Comparison of ENCODE assay signal across 11 cellular contexts in genomic region chr19:37986048-37986750, GRCh38.
DNase-seq lines count a peak whose midpoint lies in the region; ATAC-seq lines count a peak whose summit lies in the region.
"Had no signal": no experiment of that assay in that cellular context is flagged by ENCODE, and none has a peak within 500 bp of the region (broad histone marks: within the 10 kb centered on the region; RNA-seq: fewer than 3 reads in every experiment).

No MANE protein-coding gene starts in this region.

- CTCF ChIA-PET in activated CD4-positive, alpha-beta memory T cell treated with anti-CD3 and anti-CD28 coated beads, Interleukin-2, amount 10 ng/mL, durations not matched to agents 7 days and 5 days (lab: Charles Lee) = no interaction called here

- POLR2A ChIA-PET in activated CD4-positive, alpha-beta memory T cell treated with anti-CD3 and anti-CD28 coated beads, Interleukin-2, amount 10 ng/mL, durations not matched to agents 7 days and 5 days (lab: Charles Lee) = no interaction called here

- H3K9me3 Mint-ChIP-seq in naive B cell = no peaks in the 10 kb centered on the region
- no peaks in the 10 kb centered on the region for H3K9me3 Mint-ChIP-seq in activated CD4-positive, alpha-beta memory T cell treated with anti-CD3 and anti-CD28 coated beads, Interleukin-2, amount 10 ng/mL, durations not matched to agents 7 days and 5 days

- H3K4me1 Mint-ChIP-seq in T-helper 17 cell = peaks cover 17% of the 10 kb centered on the region
- H3K4me1 Mint-ChIP-seq in naive B cell = peaks cover 67 to 96% (median 94%) of the 10 kb centered on the region in 3 donors
- peaks cover 3% of the 10 kb centered on the region for H3K4me1 Mint-ChIP-seq in activated CD4-positive, alpha-beta memory T cell treated with anti-CD3 and anti-CD28 coated beads, Interleukin-2, amount 10 ng/mL, durations not matched to agents 7 days and 5 days

- no peak overlapping the region for H3K9ac ChIP-seq in HUES48 (ENCODE audit: low read depth, low read length)
- H3K9ac ChIP-seq: KMS-11 had no signal

- peak overlapping the region; percentile 44 for H3K27ac ChIP-seq in HUES48 (ENCODE audit: low read depth, low read length)
- H3K27ac ChIP-seq: KMS-11, upper lobe of left lung had no signal

- H3K27ac Mint-ChIP-seq in T-helper 17 cell = peak overlapping the region; percentile 70
- peak overlapping the region; percentile 90 to 98 (median 96) for H3K27ac Mint-ChIP-seq in naive B cell
- H3K27ac Mint-ChIP-seq in activated CD4-positive, alpha-beta memory T cell treated with anti-CD3 and anti-CD28 coated beads, Interleukin-2, amount 10 ng/mL, durations not matched to agents 7 days and 5 days = no peak overlapping the region

- no peaks in the 10 kb centered on the region for H3K36me3 Mint-ChIP-seq in T-helper 17 cell (ENCODE audit: low read depth)
- H3K36me3 Mint-ChIP-seq in naive B cell = no peaks in the 10 kb centered on the region
- no peaks in the 10 kb centered on the region for H3K36me3 Mint-ChIP-seq in activated CD4-positive, alpha-beta memory T cell treated with anti-CD3 and anti-CD28 coated beads, Interleukin-2, amount 10 ng/mL, durations not matched to agents 7 days and 5 days (ENCODE audit: low read depth)

- ATAC-seq in T-helper 17 cell (no peak), naive B cell (ENCODE audit: low read depth in 2 of 2) (peak; percentile 91 to 94)

- no peaks in the 10 kb centered on the region for H3K9me3 ChIP-seq in HUES48 (ENCODE audit: control insufficient read depth, insufficient read depth, low read length)
- no peaks in the 10 kb centered on the region for H3K9me3 ChIP-seq in T-helper 17 cell (ENCODE audit: control insufficient read depth, low read length, poor library complexity, severe bottlenecking)
- H3K9me3 ChIP-seq: upper lobe of left lung had no signal

- no peaks in the 10 kb centered on the region for H3K36me3 ChIP-seq in HUES48 (ENCODE audit: control insufficient read depth, insufficient read depth, low read length)
- H3K36me3 ChIP-seq: upper lobe of left lung had no signal

- no peak overlapping the region for H3K4me3 Mint-ChIP-seq in T-helper 17 cell
- peak overlapping the region; percentile 60 to 87 (median 82) for H3K4me3 Mint-ChIP-seq in naive B cell
- H3K4me3 Mint-ChIP-seq in activated CD4-positive, alpha-beta memory T cell treated with anti-CD3 and anti-CD28 coated beads, Interleukin-2, amount 10 ng/mL, durations not matched to agents 7 days and 5 days = no peak overlapping the region

- no peak overlapping the region for H3K4me3 ChIP-seq in HUES48 (ENCODE audit: low read depth, low read length)
- H3K4me3 ChIP-seq: upper lobe of left lung had no signal

- H3K27me3 ChIP-seq in HUES48 (ENCODE audit: control insufficient read depth, insufficient read depth, low read length) = no peaks in the 10 kb centered on the region
- H3K27me3 ChIP-seq: upper lobe of left lung had no signal

- peaks cover 43% of the 10 kb centered on the region for H3K4me1 ChIP-seq in HUES48 (ENCODE audit: control insufficient read depth, insufficient read depth, low read length)

- H3K27me3 Mint-ChIP-seq in T-helper 17 cell (no peaks in the 10 kb centered on the region), naive B cell (no peaks in the 10 kb centered on the region)
- no peaks in the 10 kb centered on the region for H3K27me3 Mint-ChIP-seq in activated CD4-positive, alpha-beta memory T cell treated with anti-CD3 and anti-CD28 coated beads, Interleukin-2, amount 10 ng/mL, durations not matched to agents 7 days and 5 days

- peak; percentile 58 to 79 for DNase-seq in NCI-H2081 (lab: John Stamatoyannopoulos, UW)
- no peak for DNase-seq in NCI-H2081 treated with DMSO at 0.1 percent for 48 hours (lab: John Stamatoyannopoulos, UW)
- DNase-seq in T-helper 17 cell = no peak
- DNase-seq in naive B cell = peak; percentile 57
- DNase-seq in activated CD4-positive, alpha-beta memory T cell treated with anti-CD3 and anti-CD28 coated beads, Interleukin-2, amount 10 ng/mL, durations not matched to agents 7 days and 5 days = no peak
- DNase-seq in GM03348 (ENCODE audit: low spot score) = no peak
- no peak for DNase-seq in NCI-H187 (lab: John Stamatoyannopoulos, UW)
- DNase-seq: activated CD4-positive, alpha-beta T cell treated with anti-CD3 and anti-CD28 coated beads, Interleukin-2, amount 50 U/mL, for 1 hour had no signal

Comparison
In these comparisons a context has a peak if more than half of its experiments do, and no peak if none do; other contexts are left out.
1. DNase-seq: peak in NCI-H2081 (2 of 2) and naive B cell (single experiment); none in NCI-H2081 treated with DMSO at 0.1 percent for 48 hours (single experiment), T-helper 17 cell (0 of 3), activated CD4-positive, alpha-beta memory T cell treated with anti-CD3 and anti-CD28 coated beads, Interleukin-2, amount 10 ng/mL, durations not matched to agents 7 days and 5 days (single experiment), GM03348 (single experiment) and NCI-H187 (0 of 2).
2. H3K4me3 Mint-ChIP-seq: peak in naive B cell (8 of 8); none in T-helper 17 cell (single experiment) and activated CD4-positive, alpha-beta memory T cell treated with anti-CD3 and anti-CD28 coated beads, Interleukin-2, amount 10 ng/mL, durations not matched to agents 7 days and 5 days (single experiment).